In the genomic region with DNA sequence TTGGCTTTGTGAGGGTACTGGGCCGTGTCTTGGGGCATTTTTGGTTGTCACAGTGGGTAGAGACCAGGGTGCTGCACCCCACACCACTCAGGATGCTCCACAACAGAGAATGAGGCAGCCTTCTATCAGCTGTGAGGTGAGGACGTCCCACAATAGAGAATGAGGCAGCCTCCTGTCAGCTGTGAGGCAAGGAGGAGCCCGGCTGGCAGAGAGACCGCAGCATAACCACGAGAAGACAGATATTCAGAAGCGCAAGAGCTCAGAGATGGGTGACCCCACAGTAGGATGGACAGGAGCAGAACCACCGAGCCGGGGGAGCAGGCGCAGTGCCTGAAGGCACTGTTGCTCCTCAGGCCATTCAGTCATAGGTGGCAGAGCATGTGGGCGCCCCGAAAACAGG, we compare ENCODE assay signal across 27 cellular contexts.
"Had no signal": no experiment of that assay in that cellular context is flagged by ENCODE, and none has a peak within 500 bp of the region (broad histone marks: within the 10 kb centered on the region; RNA-seq: fewer than 3 reads in every experiment).

No MANE protein-coding gene starts in this region.

- H3K27me3 Mint-ChIP-seq: activated CD8-positive, alpha-beta memory T cell treated with anti-CD3 and anti-CD28 coated beads, Interleukin-2, amount 10 ng/mL, durations not matched to agents 7 days and 5 days; activated naive CD8-positive, alpha-beta T cell treated with anti-CD3 and anti-CD28 coated beads for 36 hours; activated T-cell treated with anti-CD3 and anti-CD28 coated beads, Interleukin-2, amount 50 U/mL, for 24 hours; T-cell had no signal

- H3K4me3 ChIP-seq: cardiac muscle cell, SK-N-MC had no signal

- H3K27me3 ChIP-seq: brain microvascular endothelial cell, cardiac muscle cell had no signal

- H3K27ac Mint-ChIP-seq: activated CD8-positive, alpha-beta memory T cell treated with anti-CD3 and anti-CD28 coated beads, Interleukin-2, amount 10 ng/mL, durations not matched to agents 7 days and 5 days; activated naive CD8-positive, alpha-beta T cell treated with anti-CD3 and anti-CD28 coated beads for 36 hours; activated T-helper 1 cell treated with anti-CD3 and anti-CD28 coated beads, Interleukin-12 subunit alpha, Interleukin-12 subunit beta, Interleukin-2, Interleukin-4 antibody, amounts not matched to agents 30 ng/mL and 10 ng/mL and 1 ng/mL, durations not matched to agents 14 hours and 24 hours and 36 hours had no signal

- H3K27ac ChIP-seq: brain microvascular endothelial cell, cardiac muscle cell, SK-N-MC, WERI-Rb-1 had no signal

- H3K9me3 Mint-ChIP-seq: activated naive CD8-positive, alpha-beta T cell treated with anti-CD3 and anti-CD28 coated beads for 36 hours; activated T-cell treated with anti-CD3 and anti-CD28 coated beads, Interleukin-2, amount 50 U/mL, for 24 hours; activated T-helper 1 cell treated with anti-CD3 and anti-CD28 coated beads, Interleukin-12 subunit alpha, Interleukin-12 subunit beta, Interleukin-2, Interleukin-4 antibody, amounts not matched to agents 30 ng/mL and 10 ng/mL and 1 ng/mL, durations not matched to agents 14 hours and 24 hours and 36 hours; T-cell had no signal

- ATAC-seq: activated CD4-positive, CD25-positive, alpha-beta regulatory T cell treated with anti-CD3 and anti-CD28 coated beads, Interleukin-2, amount 50 U/mL, for 24 hours; activated CD8-positive, alpha-beta memory T cell treated with anti-CD3 and anti-CD28 coated beads, Interleukin-2, amount 10 ng/mL, durations not matched to agents 7 days and 5 days; Panc1; Right ventricle myocardium inferior; T-cell had no signal

- H3K4me3 Mint-ChIP-seq: activated CD8-positive, alpha-beta memory T cell treated with anti-CD3 and anti-CD28 coated beads, Interleukin-2, amount 10 ng/mL, durations not matched to agents 7 days and 5 days; activated naive CD8-positive, alpha-beta T cell treated with anti-CD3 and anti-CD28 coated beads for 36 hours; activated T-cell treated with anti-CD3 and anti-CD28 coated beads, Interleukin-2, amount 50 U/mL, for 24 hours; activated T-helper 1 cell treated with anti-CD3 and anti-CD28 coated beads, Interleukin-12 subunit alpha, Interleukin-12 subunit beta, Interleukin-2, Interleukin-4 antibody, amounts not matched to agents 30 ng/mL and 10 ng/mL and 1 ng/mL, durations not matched to agents 14 hours and 24 hours and 36 hours; T-cell had no signal

- DNase-seq: activated CD4-positive, alpha-beta T cell treated with anti-CD3 and anti-CD28 coated beads for 4 hours; activated CD8-positive, alpha-beta memory T cell treated with anti-CD3 and anti-CD28 coated beads, Interleukin-2, amount 10 ng/mL, durations not matched to agents 7 days and 5 days; activated effector memory CD4-positive, alpha-beta T cell treated with anti-CD3 and anti-CD28 coated beads, Interleukin-2, amount 50 U/mL, for 16 hours; activated naive CD4-positive, alpha-beta T cell treated with Interleukin-2 at 50 U/mL for 16 hours; activated naive CD8-positive, alpha-beta T cell treated with anti-CD3 and anti-CD28 coated beads for 36 hours; activated T-cell treated with anti-CD3 and anti-CD28 coated beads, Interleukin-2, amount 50 U/mL, for 24 hours; brain microvascular endothelial cell; cerebellar nuclear complex; Karpas-422; MM.1S; NCI-H1105; NCI-H1436; NCI-H1694 treated with DMSO at 0.1 percent for 48 hours; NCI-H2029 treated with DMSO at 0.1 percent for 48 hours; NCI-H510A treated with DMSO at 0.1 percent for 48 hours; NCI-H69; NK-92 treated with Interleukin-12 subunit alpha and Interleukin-12 subunit beta, amount 100 ng/mL, for 24 hours; OCI-M1; RPMI8226; T-cell; WERI-Rb-1 had no signal
